ENCODE assay signal across 1 cellular context in the genomic region with DNA sequence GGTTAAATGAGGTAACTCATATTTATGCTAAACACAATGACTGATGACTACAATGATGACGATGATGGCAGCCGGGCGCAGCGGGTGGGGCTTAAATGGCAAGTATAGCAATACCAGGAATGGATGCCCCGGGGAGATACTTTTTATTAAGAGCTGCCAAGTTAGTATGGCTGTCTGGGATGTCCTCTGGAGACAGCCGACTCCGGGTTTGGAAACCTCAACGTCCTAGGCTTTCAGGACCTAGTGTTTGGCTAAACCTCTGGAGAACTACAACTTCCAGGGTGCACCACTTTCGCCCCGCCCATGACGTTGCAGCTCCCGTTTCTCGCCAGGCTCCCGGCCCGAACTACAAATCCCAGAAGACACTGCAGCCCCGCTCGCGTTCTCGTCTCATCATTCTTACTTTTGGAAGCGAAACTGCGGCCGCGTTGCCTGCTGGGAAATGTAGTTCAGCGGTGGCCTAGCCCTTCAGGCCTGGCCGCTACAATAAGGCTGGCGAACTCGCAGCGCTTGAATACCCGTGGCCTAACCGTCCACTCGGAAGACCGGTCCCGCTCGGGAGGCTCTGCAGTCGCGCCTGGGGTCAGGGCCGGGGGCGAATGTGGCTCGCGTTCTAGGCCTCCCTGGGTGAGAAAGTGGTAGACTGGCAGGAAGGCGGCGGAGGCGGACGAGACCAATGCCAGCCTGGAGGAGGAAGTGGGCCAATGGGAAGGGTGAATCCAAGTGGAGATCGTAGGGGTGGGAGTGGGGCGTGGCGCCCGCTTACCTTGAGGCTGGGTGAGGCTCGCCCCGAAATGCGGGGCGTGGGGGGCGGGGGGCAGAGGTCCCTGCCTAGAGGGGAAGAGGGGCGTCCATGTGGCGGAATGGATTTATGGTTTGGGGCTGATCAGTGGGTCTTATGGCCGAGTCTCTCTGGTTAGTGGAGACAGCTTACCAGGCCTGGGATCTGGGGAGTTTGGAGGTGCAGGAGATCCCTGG.
TF ChIP-seq lines count a peak whose summit lies in the region.

A gene (plus strand): TSS at position 463 of the 978 bp plus-strand sequence. CDS start 2,221 bp downstream, outside the sequence.

TF ChIP-seq in K562, 482 proteins besides CTCF, POLR2A, EP300 and RAD21 (continued from another document and continues in another):
- TF ChIP-seq, protein P1, sequence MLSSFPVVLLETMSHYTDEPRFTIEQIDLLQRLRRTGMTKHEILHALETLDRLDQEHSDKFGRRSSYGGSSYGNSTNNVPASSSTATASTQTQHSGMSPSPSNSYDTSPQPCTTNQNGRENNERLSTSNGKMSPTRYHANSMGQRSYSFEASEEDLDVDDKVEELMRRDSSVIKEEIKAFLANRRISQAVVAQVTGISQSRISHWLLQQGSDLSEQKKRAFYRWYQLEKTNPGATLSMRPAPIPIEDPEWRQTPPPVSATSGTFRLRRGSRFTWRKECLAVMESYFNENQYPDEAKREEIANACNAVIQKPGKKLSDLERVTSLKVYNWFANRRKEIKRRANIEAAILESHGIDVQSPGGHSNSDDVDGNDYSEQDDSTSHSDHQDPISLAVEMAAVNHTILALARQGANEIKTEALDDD (IDR thresholded peaks at IDR 0.05): 0 out of 2 replicates have a peak, but pooled peaks have one; percentile 10
- peak; percentile 19 to 35; a peak in 1 of 4 replicates for TF ChIP-seq NRF1 (conservative IDR thresholded peaks at IDR 0.05 in 1 of 2, IDR thresholded peaks at IDR 0.05 in 1 of 2)
- TF ChIP-seq, protein P2, sequence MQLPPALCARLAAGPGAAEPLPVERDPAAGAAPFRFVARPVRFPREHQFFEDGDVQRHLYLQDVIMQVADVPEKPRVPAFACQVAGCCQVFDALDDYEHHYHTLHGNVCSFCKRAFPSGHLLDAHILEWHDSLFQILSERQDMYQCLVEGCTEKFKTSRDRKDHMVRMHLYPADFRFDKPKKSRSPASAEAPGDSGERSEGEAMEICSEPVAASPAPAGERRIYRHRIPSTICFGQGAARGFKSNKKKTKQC (CRISPR knock-in tag; IDR thresholded peaks at IDR 0.05): peak; percentile 51; the same call in 1 of the 2 replicates
- TF ChIP-seq, protein P3, sequence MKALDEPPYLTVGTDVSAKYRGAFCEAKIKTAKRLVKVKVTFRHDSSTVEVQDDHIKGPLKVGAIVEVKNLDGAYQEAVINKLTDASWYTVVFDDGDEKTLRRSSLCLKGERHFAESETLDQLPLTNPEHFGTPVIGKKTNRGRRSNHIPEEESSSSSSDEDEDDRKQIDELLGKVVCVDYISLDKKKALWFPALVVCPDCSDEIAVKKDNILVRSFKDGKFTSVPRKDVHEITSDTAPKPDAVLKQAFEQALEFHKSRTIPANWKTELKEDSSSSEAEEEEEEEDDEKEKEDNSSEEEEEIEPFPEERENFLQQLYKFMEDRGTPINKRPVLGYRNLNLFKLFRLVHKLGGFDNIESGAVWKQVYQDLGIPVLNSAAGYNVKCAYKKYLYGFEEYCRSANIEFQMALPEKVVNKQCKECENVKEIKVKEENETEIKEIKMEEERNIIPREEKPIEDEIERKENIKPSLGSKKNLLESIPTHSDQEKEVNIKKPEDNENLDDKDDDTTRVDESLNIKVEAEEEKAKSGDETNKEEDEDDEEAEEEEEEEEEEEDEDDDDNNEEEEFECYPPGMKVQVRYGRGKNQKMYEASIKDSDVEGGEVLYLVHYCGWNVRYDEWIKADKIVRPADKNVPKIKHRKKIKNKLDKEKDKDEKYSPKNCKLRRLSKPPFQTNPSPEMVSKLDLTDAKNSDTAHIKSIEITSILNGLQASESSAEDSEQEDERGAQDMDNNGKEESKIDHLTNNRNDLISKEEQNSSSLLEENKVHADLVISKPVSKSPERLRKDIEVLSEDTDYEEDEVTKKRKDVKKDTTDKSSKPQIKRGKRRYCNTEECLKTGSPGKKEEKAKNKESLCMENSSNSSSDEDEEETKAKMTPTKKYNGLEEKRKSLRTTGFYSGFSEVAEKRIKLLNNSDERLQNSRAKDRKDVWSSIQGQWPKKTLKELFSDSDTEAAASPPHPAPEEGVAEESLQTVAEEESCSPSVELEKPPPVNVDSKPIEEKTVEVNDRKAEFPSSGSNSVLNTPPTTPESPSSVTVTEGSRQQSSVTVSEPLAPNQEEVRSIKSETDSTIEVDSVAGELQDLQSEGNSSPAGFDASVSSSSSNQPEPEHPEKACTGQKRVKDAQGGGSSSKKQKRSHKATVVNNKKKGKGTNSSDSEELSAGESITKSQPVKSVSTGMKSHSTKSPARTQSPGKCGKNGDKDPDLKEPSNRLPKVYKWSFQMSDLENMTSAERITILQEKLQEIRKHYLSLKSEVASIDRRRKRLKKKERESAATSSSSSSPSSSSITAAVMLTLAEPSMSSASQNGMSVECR (CRISPR knock-in tag; IDR thresholded peaks at IDR 0.05): peak; percentile 79
- no peak for TF ChIP-seq SOX6 (IDR thresholded peaks at IDR 0.05)
- TF ChIP-seq, protein P4, sequence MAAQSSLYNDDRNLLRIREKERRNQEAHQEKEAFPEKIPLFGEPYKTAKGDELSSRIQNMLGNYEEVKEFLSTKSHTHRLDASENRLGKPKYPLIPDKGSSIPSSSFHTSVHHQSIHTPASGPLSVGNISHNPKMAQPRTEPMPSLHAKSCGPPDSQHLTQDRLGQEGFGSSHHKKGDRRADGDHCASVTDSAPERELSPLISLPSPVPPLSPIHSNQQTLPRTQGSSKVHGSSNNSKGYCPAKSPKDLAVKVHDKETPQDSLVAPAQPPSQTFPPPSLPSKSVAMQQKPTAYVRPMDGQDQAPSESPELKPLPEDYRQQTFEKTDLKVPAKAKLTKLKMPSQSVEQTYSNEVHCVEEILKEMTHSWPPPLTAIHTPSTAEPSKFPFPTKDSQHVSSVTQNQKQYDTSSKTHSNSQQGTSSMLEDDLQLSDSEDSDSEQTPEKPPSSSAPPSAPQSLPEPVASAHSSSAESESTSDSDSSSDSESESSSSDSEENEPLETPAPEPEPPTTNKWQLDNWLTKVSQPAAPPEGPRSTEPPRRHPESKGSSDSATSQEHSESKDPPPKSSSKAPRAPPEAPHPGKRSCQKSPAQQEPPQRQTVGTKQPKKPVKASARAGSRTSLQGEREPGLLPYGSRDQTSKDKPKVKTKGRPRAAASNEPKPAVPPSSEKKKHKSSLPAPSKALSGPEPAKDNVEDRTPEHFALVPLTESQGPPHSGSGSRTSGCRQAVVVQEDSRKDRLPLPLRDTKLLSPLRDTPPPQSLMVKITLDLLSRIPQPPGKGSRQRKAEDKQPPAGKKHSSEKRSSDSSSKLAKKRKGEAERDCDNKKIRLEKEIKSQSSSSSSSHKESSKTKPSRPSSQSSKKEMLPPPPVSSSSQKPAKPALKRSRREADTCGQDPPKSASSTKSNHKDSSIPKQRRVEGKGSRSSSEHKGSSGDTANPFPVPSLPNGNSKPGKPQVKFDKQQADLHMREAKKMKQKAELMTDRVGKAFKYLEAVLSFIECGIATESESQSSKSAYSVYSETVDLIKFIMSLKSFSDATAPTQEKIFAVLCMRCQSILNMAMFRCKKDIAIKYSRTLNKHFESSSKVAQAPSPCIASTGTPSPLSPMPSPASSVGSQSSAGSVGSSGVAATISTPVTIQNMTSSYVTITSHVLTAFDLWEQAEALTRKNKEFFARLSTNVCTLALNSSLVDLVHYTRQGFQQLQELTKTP (IDR thresholded peaks at IDR 0.05; ENCODE audit: low read depth in 1 of 2, partially characterized antibody in 2 of 2): peak in 1 of 2 experiments; percentile 99
- 0 out of 2 replicates have a peak, but pooled peaks have one; percentile 16 for TF ChIP-seq ZNF12 (CRISPR knock-in tag; IDR thresholded peaks at IDR 0.05)
- 0 out of 2 replicates have a peak, but pooled peaks have one; percentile 33 for TF ChIP-seq HDAC2 (IDR thresholded peaks at IDR 0.05)
- no peak for TF ChIP-seq MCM5 (IDR thresholded peaks at IDR 0.05; ENCODE audit: low read depth)
- TF ChIP-seq CHD2 (IDR thresholded peaks at IDR 0.05; ENCODE audit: low read depth, low read length): peak; percentile 94
- TF ChIP-seq NFIC (IDR thresholded peaks at IDR 0.05): peak; percentile 65
- TF ChIP-seq KAT7 (CRISPR knock-in tag; IDR thresholded peaks at IDR 0.05; ENCODE audit: borderline replicate concordance): peak; percentile 44; the same call in 1 of the 2 replicates
- peak; percentile 81 for TF ChIP-seq BHLHE40 (IDR thresholded peaks at IDR 0.05; ENCODE audit: low read length)
- TF ChIP-seq NFRKB (IDR thresholded peaks at IDR 0.05; ENCODE audit: low read depth): peak; percentile 59; the same call in 1 of the 2 replicates
- TF ChIP-seq, protein P5, sequence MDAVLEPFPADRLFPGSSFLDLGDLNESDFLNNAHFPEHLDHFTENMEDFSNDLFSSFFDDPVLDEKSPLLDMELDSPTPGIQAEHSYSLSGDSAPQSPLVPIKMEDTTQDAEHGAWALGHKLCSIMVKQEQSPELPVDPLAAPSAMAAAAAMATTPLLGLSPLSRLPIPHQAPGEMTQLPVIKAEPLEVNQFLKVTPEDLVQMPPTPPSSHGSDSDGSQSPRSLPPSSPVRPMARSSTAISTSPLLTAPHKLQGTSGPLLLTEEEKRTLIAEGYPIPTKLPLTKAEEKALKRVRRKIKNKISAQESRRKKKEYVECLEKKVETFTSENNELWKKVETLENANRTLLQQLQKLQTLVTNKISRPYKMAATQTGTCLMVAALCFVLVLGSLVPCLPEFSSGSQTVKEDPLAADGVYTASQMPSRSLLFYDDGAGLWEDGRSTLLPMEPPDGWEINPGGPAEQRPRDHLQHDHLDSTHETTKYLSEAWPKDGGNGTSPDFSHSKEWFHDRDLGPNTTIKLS (IDR thresholded peaks at IDR 0.05; ENCODE audit: borderline replicate concordance, low read depth): peak; percentile 95
- TF ChIP-seq JUND (IDR thresholded peaks at IDR 0.05; ENCODE audit: borderline replicate concordance, low read depth, low read length): peak; percentile 77
- no peak; the same call in 2 of the 3 replicates for TF ChIP-seq JUND (tag; IDR thresholded peaks at IDR 0.05; ENCODE audit: borderline replicate concordance, low read depth, low read length)
- TF ChIP-seq ZNF197 (CRISPR knock-in tag; IDR thresholded peaks at IDR 0.05; ENCODE audit: low read depth): peak; percentile 74; the same call in 1 of the 2 replicates
- TF ChIP-seq, protein P6, sequence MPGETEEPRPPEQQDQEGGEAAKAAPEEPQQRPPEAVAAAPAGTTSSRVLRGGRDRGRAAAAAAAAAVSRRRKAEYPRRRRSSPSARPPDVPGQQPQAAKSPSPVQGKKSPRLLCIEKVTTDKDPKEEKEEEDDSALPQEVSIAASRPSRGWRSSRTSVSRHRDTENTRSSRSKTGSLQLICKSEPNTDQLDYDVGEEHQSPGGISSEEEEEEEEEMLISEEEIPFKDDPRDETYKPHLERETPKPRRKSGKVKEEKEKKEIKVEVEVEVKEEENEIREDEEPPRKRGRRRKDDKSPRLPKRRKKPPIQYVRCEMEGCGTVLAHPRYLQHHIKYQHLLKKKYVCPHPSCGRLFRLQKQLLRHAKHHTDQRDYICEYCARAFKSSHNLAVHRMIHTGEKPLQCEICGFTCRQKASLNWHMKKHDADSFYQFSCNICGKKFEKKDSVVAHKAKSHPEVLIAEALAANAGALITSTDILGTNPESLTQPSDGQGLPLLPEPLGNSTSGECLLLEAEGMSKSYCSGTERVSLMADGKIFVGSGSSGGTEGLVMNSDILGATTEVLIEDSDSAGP (CRISPR knock-in tag; IDR thresholded peaks at IDR 0.05): no peak
- peak; percentile 97 for TF ChIP-seq ATF7 (IDR thresholded peaks at IDR 0.05)
- TF ChIP-seq, protein P7, sequence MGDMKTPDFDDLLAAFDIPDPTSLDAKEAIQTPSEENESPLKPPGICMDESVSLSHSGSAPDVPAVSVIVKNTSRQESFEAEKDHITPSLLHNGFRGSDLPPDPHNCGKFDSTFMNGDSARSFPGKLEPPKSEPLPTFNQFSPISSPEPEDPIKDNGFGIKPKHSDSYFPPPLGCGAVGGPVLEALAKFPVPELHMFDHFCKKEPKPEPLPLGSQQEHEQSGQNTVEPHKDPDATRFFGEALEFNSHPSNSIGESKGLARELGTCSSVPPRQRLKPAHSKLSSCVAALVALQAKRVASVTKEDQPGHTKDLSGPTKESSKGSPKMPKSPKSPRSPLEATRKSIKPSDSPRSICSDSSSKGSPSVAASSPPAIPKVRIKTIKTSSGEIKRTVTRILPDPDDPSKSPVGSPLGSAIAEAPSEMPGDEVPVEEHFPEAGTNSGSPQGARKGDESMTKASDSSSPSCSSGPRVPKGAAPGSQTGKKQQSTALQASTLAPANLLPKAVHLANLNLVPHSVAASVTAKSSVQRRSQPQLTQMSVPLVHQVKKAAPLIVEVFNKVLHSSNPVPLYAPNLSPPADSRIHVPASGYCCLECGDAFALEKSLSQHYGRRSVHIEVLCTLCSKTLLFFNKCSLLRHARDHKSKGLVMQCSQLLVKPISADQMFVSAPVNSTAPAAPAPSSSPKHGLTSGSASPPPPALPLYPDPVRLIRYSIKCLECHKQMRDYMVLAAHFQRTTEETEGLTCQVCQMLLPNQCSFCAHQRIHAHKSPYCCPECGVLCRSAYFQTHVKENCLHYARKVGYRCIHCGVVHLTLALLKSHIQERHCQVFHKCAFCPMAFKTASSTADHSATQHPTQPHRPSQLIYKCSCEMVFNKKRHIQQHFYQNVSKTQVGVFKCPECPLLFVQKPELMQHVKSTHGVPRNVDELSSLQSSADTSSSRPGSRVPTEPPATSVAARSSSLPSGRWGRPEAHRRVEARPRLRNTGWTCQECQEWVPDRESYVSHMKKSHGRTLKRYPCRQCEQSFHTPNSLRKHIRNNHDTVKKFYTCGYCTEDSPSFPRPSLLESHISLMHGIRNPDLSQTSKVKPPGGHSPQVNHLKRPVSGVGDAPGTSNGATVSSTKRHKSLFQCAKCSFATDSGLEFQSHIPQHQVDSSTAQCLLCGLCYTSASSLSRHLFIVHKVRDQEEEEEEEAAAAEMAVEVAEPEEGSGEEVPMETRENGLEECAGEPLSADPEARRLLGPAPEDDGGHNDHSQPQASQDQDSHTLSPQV (IDR thresholded peaks at IDR 0.05): peak; percentile 81
- TF ChIP-seq LCOR (CRISPR knock-in tag; IDR thresholded peaks at IDR 0.05): peak; percentile 79
- TF ChIP-seq ZBTB7A (IDR thresholded peaks at IDR 0.05; ENCODE audit: borderline replicate concordance, control insufficient read depth, low read depth, low read length): peak; percentile 41; the same call in 1 of the 2 replicates
- TF ChIP-seq, protein P8, sequence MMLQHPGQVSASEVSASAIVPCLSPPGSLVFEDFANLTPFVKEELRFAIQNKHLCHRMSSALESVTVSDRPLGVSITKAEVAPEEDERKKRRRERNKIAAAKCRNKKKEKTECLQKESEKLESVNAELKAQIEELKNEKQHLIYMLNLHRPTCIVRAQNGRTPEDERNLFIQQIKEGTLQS (IDR thresholded peaks at IDR 0.05): peak; percentile 24; the same call in 1 of the 2 replicates
- TF ChIP-seq, protein P8 (CRISPR knock-in tag; conservative IDR thresholded peaks at IDR 0.05): no peak
- TF ChIP-seq CBX3 (IDR thresholded peaks at IDR 0.05; ENCODE audit: borderline replicate concordance in 1 of 2, low read length in 2 of 2): no peak
- TF ChIP-seq NR2C2 (CRISPR knock-in tag; IDR thresholded peaks at IDR 0.05): peak; percentile 11; the same call in 1 of the 2 replicates
- peak; percentile 57; the same call in 1 of the 2 replicates for TF ChIP-seq NR2C2 (tag; IDR thresholded peaks at IDR 0.05)
- TF ChIP-seq, protein P9, sequence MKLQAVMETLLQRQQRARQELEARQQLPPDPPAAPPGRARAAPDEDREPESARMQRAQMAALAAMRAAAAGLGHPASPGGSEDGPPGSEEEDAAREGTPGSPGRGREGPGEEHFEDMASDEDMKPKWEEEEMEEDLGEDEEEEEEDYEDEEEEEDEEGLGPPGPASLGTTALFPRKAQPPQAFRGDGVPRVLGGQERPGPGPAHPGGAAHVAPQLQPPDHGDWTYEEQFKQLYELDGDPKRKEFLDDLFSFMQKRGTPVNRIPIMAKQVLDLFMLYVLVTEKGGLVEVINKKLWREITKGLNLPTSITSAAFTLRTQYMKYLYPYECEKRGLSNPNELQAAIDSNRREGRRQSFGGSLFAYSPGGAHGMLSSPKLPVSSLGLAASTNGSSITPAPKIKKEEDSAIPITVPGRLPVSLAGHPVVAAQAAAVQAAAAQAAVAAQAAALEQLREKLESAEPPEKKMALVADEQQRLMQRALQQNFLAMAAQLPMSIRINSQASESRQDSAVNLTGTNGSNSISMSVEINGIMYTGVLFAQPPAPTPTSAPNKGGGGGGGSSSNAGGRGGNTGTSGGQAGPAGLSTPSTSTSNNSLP (IDR thresholded peaks at IDR 0.05; ENCODE audit: borderline replicate concordance, low read depth, low read length): no peak
